7 cellular contexts compared by ENCODE assay signal in the genomic region with DNA sequence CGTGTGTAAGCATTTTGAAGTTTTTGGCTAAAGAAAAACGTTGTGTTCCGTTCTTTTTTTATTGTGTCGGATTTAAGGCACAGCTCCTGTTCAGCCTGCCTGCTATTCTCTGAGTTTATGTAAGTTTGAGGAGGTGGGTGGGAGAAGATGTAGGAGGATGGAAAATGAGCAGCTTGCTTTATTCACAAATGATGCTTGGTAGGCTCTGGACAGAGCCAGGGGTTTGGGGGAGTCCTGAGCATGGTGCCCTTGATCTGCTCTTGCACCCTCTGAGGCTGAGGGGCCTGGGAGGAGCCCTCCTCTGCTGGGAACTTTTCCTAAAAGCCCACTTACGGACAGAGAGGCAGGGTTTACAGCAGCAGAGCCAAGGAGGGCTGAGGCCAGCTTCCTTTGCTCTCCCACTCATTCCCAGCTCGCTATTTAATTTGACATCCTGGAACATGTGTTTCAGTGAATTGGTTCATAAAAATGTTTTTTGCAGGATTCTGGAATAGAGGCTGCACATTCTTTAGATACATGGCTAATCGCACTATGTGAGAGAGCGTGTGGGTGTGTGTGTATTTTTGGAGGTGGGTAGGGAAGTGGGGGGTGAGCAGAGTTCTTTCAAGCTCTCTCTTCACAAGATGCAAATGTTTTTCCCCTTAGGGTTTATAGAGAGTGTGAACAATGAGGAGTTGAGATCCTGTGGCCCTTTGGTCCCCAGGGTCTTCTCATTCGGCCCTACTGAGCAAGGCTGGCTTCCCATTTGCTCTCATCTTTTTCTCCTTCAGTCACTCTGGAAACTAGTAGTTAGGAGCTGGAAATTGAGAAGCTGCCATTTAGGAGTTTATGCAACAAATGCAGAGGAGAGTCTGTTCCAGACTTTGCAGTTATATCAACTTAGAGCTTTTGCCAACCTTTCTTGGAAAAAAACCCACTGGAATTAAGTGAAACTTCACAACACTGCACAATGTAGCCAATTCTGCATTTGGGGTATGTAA. TPM values are rescaled to one million over a fixed set of nuclear protein-coding genes. Genes with fewer than 3 reads are reported as not detected.
DNase-seq lines count a peak whose midpoint lies in the region; ATAC-seq and TF ChIP-seq lines count a peak whose summit lies in the region.

No MANE protein-coding gene starts in this region.

- peak overlapping the region; percentile 73 for H3K4me3 Mint-ChIP-seq in activated B cell treated with CpG ODN at 0.5 μM for 24 hours

- H3K36me3 ChIP-seq in right atrium auricular region: no peaks in the 10 kb centered on the region
- H3K36me3 ChIP-seq in upper lobe of right lung: no peaks in the 10 kb centered on the region
- no peaks in the 10 kb centered on the region for H3K36me3 ChIP-seq in thyroid gland

- H3K4me1 ChIP-seq in right atrium auricular region (peaks cover 0 to 40% of the 10 kb centered on the region in 2 donors), upper lobe of right lung (no peaks in the 10 kb centered on the region), thyroid gland (peaks cover 11 to 22% of the 10 kb centered on the region in 2 donors)

- H3K27me3 ChIP-seq in right atrium auricular region: no peaks in the 10 kb centered on the region
- H3K27me3 ChIP-seq in upper lobe of right lung: no peaks in the 10 kb centered on the region
- H3K27me3 ChIP-seq in thyroid gland: no peaks in the 10 kb centered on the region

- H3K4me3 ChIP-seq in right atrium auricular region: no peak overlapping the region
- no peak overlapping the region for H3K4me3 ChIP-seq in upper lobe of right lung
- H3K4me3 ChIP-seq in thyroid gland (replicated peaks in 1 of 3): no peak overlapping the region

- H3K4me1 Mint-ChIP-seq in activated B cell treated with CpG ODN at 0.5 μM for 24 hours: peaks cover 94% of the 10 kb centered on the region

- H3K9me3 ChIP-seq in right atrium auricular region (no peaks in the 10 kb centered on the region), upper lobe of right lung (no peaks in the 10 kb centered on the region), thyroid gland (no peaks in the 10 kb centered on the region)

- ATAC-seq in GM18868 (IDR thresholded peaks at IDR 0.05; ENCODE audit: unreplicated experiment): peak; percentile 76
- peak; percentile 80 for ATAC-seq in HG02610 (IDR thresholded peaks at IDR 0.05; ENCODE audit: unreplicated experiment)
- peak; percentile 79 for ATAC-seq in activated B cell treated with CpG ODN at 0.5 μM for 24 hours (ENCODE audit: low read depth)
- ATAC-seq in upper lobe of right lung: peak; percentile 29

- DNase-seq in activated B cell treated with CpG ODN at 0.5 μM for 24 hours (no peak), right atrium auricular region (ENCODE audit: low spot score) (no peak), upper lobe of right lung (no peak), NCI-H446 (lab: John Stamatoyannopoulos, UW) (no peak), thyroid gland (no peak)

- H3K27me3 Mint-ChIP-seq in activated B cell treated with CpG ODN at 0.5 μM for 24 hours: no peaks in the 10 kb centered on the region

- intact Hi-C loops in activated B cell treated with CpG ODN at 0.5 μM for 24 hours (cut with micrococcal nuclease): loop anchor here (1.0 to 2.0 kb wide), 4 partner anchors 10 to 65 kb away; no protein-coding TSS in a partner anchor
- intact Hi-C loops in upper lobe of right lung (cut with DNase I): no loop called here
- intact Hi-C loops in thyroid gland (cut with DNase I): no loop called here

- no peak for TF ChIP-seq CTCF in activated B cell treated with CpG ODN at 0.5 μM for 24 hours (IDR thresholded peaks at IDR 0.05)
- no peak for TF ChIP-seq CTCF in right atrium auricular region (IDR thresholded peaks at IDR 0.05)
- no peak for TF ChIP-seq CTCF in upper lobe of right lung (IDR thresholded peaks at IDR 0.05)
- no peak for TF ChIP-seq CTCF in thyroid gland (IDR thresholded peaks at IDR 0.05)

- 52 to 64% methylated on average over 9 of the region's 9 CpGs for WGBS in thyroid gland, 2 donors

- H3K36me3 Mint-ChIP-seq in activated B cell treated with CpG ODN at 0.5 μM for 24 hours (ENCODE audit: low read depth): peaks cover 71% of the 10 kb centered on the region

- H3K27ac ChIP-seq in right atrium auricular region (peak overlapping the region; percentile 68 to 74), upper lobe of right lung (no peak overlapping the region), thyroid gland (peak overlapping the region in 1 of 3 donors; percentile 30)

- no peaks in the 10 kb centered on the region for H3K9me3 Mint-ChIP-seq in activated B cell treated with CpG ODN at 0.5 μM for 24 hours

- no peak for TF ChIP-seq POLR2A in thyroid gland (IDR thresholded peaks at IDR 0.05)

- peak overlapping the region; percentile 80 for H3K27ac Mint-ChIP-seq in activated B cell treated with CpG ODN at 0.5 μM for 24 hours

- CTCF ChIA-PET in activated B cell treated with CpG ODN at 0.5 μM for 24 hours (lab: Charles Lee): interaction anchor here (0.7 to 2.1 kb wide), 7 partner anchors 21 to 76 kb away, joined by 3 to 7 read pairs (median 4); partner anchors contain the start of gene TMEM131L

- POLR2A ChIA-PET in activated B cell treated with CpG ODN at 0.5 μM for 24 hours (lab: Charles Lee): interaction anchor here (0.6 to 5.4 kb wide), 11 partner anchors 10 to 32 kb away, joined by 3 to 52 read pairs (median 4); partner anchors contain the start of gene TMEM131L

RNA-seq across cellular contexts. Expression of gene TMEM131L, which starts 32.1 kb away (rescaled TPM):
- 170 and 193 TPM in 2 replicates for total RNA-seq in activated B cell treated with CpG ODN at 0.5 μM for 24 hours
- 10 to 100 TPM; 10.9 to 15.4 TPM for total RNA-seq in right atrium auricular region
- total RNA-seq in upper lobe of right lung: 14.1 TPM
- 10 to 100 TPM; 11.1 to 17.9 (median 16.4) TPM for total RNA-seq in thyroid gland

Comparison
In these comparisons a context has a peak if more than half of its experiments do, and no peak if none do; other contexts are left out.
1. ATAC-seq: peak in every context shown above with its lines; median percentile 80 in HG02610; 79 in activated B cell treated with CpG ODN at 0.5 μM for 24 hours; 76 in GM18868; 29 in upper lobe of right lung.